1 cellular context compared by ENCODE assay signal in genomic region chr2:20578895-20579825, GRCh38.
TF ChIP-seq lines count a peak whose summit lies in the region.

No MANE protein-coding gene starts in this region.

TF ChIP-seq in K562, 482 proteins besides CTCF, POLR2A, EP300 and RAD21 (continued from another document and continues in another):
- TF ChIP-seq MAX (CRISPR knock-in tag; IDR thresholded peaks at IDR 0.05): peak; percentile 94
- 0 out of 2 replicates have a peak, but pooled peaks have one; percentile 21 for TF ChIP-seq ESRRA (IDR thresholded peaks at IDR 0.05; ENCODE audit: borderline replicate concordance, low read depth)
- TF ChIP-seq POLR2G (IDR thresholded peaks at IDR 0.05; ENCODE audit: low read depth, low read length): peak; percentile 70
- TF ChIP-seq ETV1 (tag; conservative IDR thresholded peaks at IDR 0.05; ENCODE audit: low read depth): peak; percentile 98
- TF ChIP-seq RFX1 (IDR thresholded peaks at IDR 0.05): no peak
- no peak for TF ChIP-seq KDM2B (CRISPR knock-in tag; IDR thresholded peaks at IDR 0.05)
- no peak for TF ChIP-seq PCBP1 (IDR thresholded peaks at IDR 0.05; ENCODE audit: low read depth, low read length, poor library complexity, severe bottlenecking)
- TF ChIP-seq STAT5A (IDR thresholded peaks at IDR 0.05; ENCODE audit: borderline replicate concordance, low read length): peak; percentile 70
- TF ChIP-seq ZNF561 (CRISPR knock-in tag; conservative IDR thresholded peaks at IDR 0.05): no peak; the same call in 1 of the 2 replicates
- no peak for TF ChIP-seq CBX5 (IDR thresholded peaks at IDR 0.05; ENCODE audit: borderline replicate concordance, low read depth)
- peak; percentile 81 for TF ChIP-seq ZNF766 (CRISPR knock-in tag; conservative IDR thresholded peaks at IDR 0.05)
- TF ChIP-seq ZNF274 (IDR thresholded peaks at IDR 0.05; ENCODE audit: borderline replicate concordance, low read depth, low read length): no peak
- TF ChIP-seq CREB5 (CRISPR knock-in tag; IDR thresholded peaks at IDR 0.05): peak; percentile 51; the same call in 1 of the 2 replicates
- TF ChIP-seq, protein P1, sequence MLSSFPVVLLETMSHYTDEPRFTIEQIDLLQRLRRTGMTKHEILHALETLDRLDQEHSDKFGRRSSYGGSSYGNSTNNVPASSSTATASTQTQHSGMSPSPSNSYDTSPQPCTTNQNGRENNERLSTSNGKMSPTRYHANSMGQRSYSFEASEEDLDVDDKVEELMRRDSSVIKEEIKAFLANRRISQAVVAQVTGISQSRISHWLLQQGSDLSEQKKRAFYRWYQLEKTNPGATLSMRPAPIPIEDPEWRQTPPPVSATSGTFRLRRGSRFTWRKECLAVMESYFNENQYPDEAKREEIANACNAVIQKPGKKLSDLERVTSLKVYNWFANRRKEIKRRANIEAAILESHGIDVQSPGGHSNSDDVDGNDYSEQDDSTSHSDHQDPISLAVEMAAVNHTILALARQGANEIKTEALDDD (IDR thresholded peaks at IDR 0.05): no peak
- TF ChIP-seq POLR3G (IDR thresholded peaks at IDR 0.05; ENCODE audit: extremely low read depth, insufficient read length, insufficient replicate concordance): no peak
- TF ChIP-seq ZNF324 (CRISPR knock-in tag; IDR thresholded peaks at IDR 0.05): no peak; the same call in 1 of the 2 replicates
- TF ChIP-seq ZKSCAN1 (IDR thresholded peaks at IDR 0.05; ENCODE audit: low read depth, low read length): no peak
- TF ChIP-seq, protein P2, sequence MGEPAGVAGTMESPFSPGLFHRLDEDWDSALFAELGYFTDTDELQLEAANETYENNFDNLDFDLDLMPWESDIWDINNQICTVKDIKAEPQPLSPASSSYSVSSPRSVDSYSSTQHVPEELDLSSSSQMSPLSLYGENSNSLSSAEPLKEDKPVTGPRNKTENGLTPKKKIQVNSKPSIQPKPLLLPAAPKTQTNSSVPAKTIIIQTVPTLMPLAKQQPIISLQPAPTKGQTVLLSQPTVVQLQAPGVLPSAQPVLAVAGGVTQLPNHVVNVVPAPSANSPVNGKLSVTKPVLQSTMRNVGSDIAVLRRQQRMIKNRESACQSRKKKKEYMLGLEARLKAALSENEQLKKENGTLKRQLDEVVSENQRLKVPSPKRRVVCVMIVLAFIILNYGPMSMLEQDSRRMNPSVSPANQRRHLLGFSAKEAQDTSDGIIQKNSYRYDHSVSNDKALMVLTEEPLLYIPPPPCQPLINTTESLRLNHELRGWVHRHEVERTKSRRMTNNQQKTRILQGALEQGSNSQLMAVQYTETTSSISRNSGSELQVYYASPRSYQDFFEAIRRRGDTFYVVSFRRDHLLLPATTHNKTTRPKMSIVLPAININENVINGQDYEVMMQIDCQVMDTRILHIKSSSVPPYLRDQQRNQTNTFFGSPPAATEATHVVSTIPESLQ (CRISPR knock-in tag; IDR thresholded peaks at IDR 0.05): 0 out of 2 replicates have a peak, but pooled peaks have one; percentile 61
- no peak for TF ChIP-seq GTF2E2 (tag; IDR thresholded peaks at IDR 0.05)
- TF ChIP-seq, protein P3, sequence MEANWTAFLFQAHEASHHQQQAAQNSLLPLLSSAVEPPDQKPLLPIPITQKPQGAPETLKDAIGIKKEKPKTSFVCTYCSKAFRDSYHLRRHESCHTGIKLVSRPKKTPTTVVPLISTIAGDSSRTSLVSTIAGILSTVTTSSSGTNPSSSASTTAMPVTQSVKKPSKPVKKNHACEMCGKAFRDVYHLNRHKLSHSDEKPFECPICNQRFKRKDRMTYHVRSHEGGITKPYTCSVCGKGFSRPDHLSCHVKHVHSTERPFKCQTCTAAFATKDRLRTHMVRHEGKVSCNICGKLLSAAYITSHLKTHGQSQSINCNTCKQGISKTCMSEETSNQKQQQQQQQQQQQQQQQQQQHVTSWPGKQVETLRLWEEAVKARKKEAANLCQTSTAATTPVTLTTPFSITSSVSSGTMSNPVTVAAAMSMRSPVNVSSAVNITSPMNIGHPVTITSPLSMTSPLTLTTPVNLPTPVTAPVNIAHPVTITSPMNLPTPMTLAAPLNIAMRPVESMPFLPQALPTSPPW (CRISPR knock-in tag; IDR thresholded peaks at IDR 0.05): 0 out of 2 replicates have a peak, but pooled peaks have one; percentile 17
- TF ChIP-seq DACH1 (IDR thresholded peaks at IDR 0.05; ENCODE audit: partially characterized antibody): no peak
- TF ChIP-seq SOX6 (IDR thresholded peaks at IDR 0.05): peak; percentile 89
- TF ChIP-seq STAT5B (CRISPR knock-in tag; IDR thresholded peaks at IDR 0.05): no peak
- TF ChIP-seq FOXA3 (CRISPR knock-in tag; conservative IDR thresholded peaks at IDR 0.05 in 1 of 2, IDR thresholded peaks at IDR 0.05 in 1 of 2): no peak
- TF ChIP-seq KDM5B (IDR thresholded peaks at IDR 0.05; ENCODE audit: insufficient replicate concordance, low read depth, low read length): peak; percentile 50
- TF ChIP-seq MXI1 (IDR thresholded peaks at IDR 0.05; ENCODE audit: low read depth, low read length): no peak
- TF ChIP-seq HSF4 (CRISPR knock-in tag; IDR thresholded peaks at IDR 0.05; ENCODE audit: borderline replicate concordance): no peak
- TF ChIP-seq, protein P4, sequence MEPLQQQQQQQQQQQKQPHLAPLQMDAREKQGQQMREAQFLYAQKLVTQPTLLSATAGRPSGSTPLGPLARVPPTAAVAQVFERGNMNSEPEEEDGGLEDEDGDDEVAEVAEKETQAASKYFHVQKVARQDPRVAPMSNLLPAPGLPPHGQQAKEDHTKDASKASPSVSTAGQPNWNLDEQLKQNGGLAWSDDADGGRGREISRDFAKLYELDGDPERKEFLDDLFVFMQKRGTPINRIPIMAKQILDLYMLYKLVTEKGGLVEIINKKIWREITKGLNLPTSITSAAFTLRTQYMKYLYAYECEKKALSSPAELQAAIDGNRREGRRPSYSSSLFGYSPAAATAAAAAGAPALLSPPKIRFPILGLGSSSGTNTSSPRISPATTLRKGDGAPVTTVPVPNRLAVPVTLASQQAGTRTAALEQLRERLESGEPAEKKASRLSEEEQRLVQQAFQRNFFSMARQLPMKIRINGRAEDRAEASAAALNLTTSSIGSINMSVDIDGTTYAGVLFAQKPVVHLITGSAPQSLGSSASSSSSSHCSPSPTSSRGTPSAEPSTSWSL (CRISPR knock-in tag; IDR thresholded peaks at IDR 0.05; ENCODE audit: borderline replicate concordance): no peak
- peak; percentile 91 for TF ChIP-seq DMBX1 (CRISPR knock-in tag; IDR thresholded peaks at IDR 0.05; ENCODE audit: borderline replicate concordance)
- TF ChIP-seq CEBPG (CRISPR knock-in tag; IDR thresholded peaks at IDR 0.05): no peak; the same call in 1 of the 2 replicates
- no peak for TF ChIP-seq CEBPG (tag; conservative IDR thresholded peaks at IDR 0.05 in 1 of 2, IDR thresholded peaks at IDR 0.05 in 1 of 2)
- TF ChIP-seq ZKSCAN3 (CRISPR knock-in tag; IDR thresholded peaks at IDR 0.05): no peak
- TF ChIP-seq RBM15 (IDR thresholded peaks at IDR 0.05; ENCODE audit: insufficient read depth, low read length): no peak
- TF ChIP-seq EP400 (IDR thresholded peaks at IDR 0.05): peak; percentile 81
- no peak; the same call in 1 of the 2 replicates for TF ChIP-seq TCF15 (CRISPR knock-in tag; IDR thresholded peaks at IDR 0.05)
- peak in 2 of 3 experiments; percentile 40 to 76 for TF ChIP-seq YY1 (IDR thresholded peaks at IDR 0.05; ENCODE audit: borderline replicate concordance in 1 of 3, control insufficient read depth in 1 of 3, extremely low read depth in 1 of 3, insufficient read depth in 3 of 3, insufficient read length in 1 of 3, insufficient replicate concordance in 2 of 3, low read depth in 1 of 3, low read length in 2 of 3)
- TF ChIP-seq CREB1 (IDR thresholded peaks at IDR 0.05): 0 out of 2 replicates have a peak, but pooled peaks have one; percentile 30
- TF ChIP-seq CREB1 (CRISPR knock-in tag; IDR thresholded peaks at IDR 0.05): no peak
- peak; percentile 46 to 80; a peak in 3 of 4 replicates for TF ChIP-seq MAZ (CRISPR knock-in tag; conservative IDR thresholded peaks at IDR 0.05 in 1 of 2, IDR thresholded peaks at IDR 0.05 in 1 of 2)
- peak; percentile 69 to 87; a peak in 3 of 4 replicates for TF ChIP-seq TEAD1 (CRISPR knock-in tag; IDR thresholded peaks at IDR 0.05)
- TF ChIP-seq BRF1 (IDR thresholded peaks at IDR 0.05; ENCODE audit: borderline replicate concordance, extremely low read depth, insufficient read length): no peak
- peak; percentile 95 for TF ChIP-seq SMARCA4 (IDR thresholded peaks at IDR 0.05)
- TF ChIP-seq NR1H2 (CRISPR knock-in tag; IDR thresholded peaks at IDR 0.05): no peak
- no peak; the same call in 1 of the 2 replicates for TF ChIP-seq GATAD2A (IDR thresholded peaks at IDR 0.05)
- TF ChIP-seq PKNOX1 (IDR thresholded peaks at IDR 0.05): peak; percentile 57; the same call in 1 of the 2 replicates
- TF ChIP-seq TAF7 (tag; IDR thresholded peaks at IDR 0.05): no peak
- peak; percentile 71; the same call in 1 of the 2 replicates for TF ChIP-seq EHMT2 (IDR thresholded peaks at IDR 0.05)
- TF ChIP-seq KLF6 (CRISPR knock-in tag; IDR thresholded peaks at IDR 0.05; ENCODE audit: borderline replicate concordance): no peak
- no peak for TF ChIP-seq PCBP2 (IDR thresholded peaks at IDR 0.05; ENCODE audit: low read depth, low read length, poor library complexity, severe bottlenecking)
- TF ChIP-seq BRCA1 (IDR thresholded peaks at IDR 0.05): no peak
- no peak for TF ChIP-seq BRCA1 (CRISPR knock-in tag; IDR thresholded peaks at IDR 0.05)
- TF ChIP-seq HDAC3 (IDR thresholded peaks at IDR 0.05; ENCODE audit: borderline replicate concordance, partially characterized antibody): peak; percentile 86
- TF ChIP-seq CBX8 (IDR thresholded peaks at IDR 0.05; ENCODE audit: borderline replicate concordance, extremely low read depth, low read depth, low read length, poor library complexity, severe bottlenecking): no peak
- peak; percentile 34; the same call in 1 of the 2 replicates for TF ChIP-seq HCFC1 (IDR thresholded peaks at IDR 0.05; ENCODE audit: low read depth, low read length)
- TF ChIP-seq MCM7 (IDR thresholded peaks at IDR 0.05): no peak
- TF ChIP-seq STAG1 (CRISPR knock-in tag; IDR thresholded peaks at IDR 0.05; ENCODE audit: borderline replicate concordance): no peak
- no peak for TF ChIP-seq ZBTB8A (IDR thresholded peaks at IDR 0.05; ENCODE audit: partially characterized antibody)
- no peak for TF ChIP-seq ZNF121 (CRISPR knock-in tag; conservative IDR thresholded peaks at IDR 0.05)
- TF ChIP-seq ZNF134 (CRISPR knock-in tag; conservative IDR thresholded peaks at IDR 0.05): peak; percentile 13; the same call in 1 of the 2 replicates
- no peak for TF ChIP-seq HMG20A (CRISPR knock-in tag; conservative IDR thresholded peaks at IDR 0.05)
- no peak for TF ChIP-seq HOXB6 (CRISPR knock-in tag; IDR thresholded peaks at IDR 0.05; ENCODE audit: borderline replicate concordance)
